Comparison of ENCODE assay signal across 20 cellular contexts in genomic region chr3:64763980-64764379, GRCh38.
"Had no signal": no experiment of that assay in that cellular context is flagged by ENCODE, and none has a peak within 500 bp of the region (broad histone marks: within the 10 kb centered on the region; RNA-seq: fewer than 3 reads in every experiment).

No MANE protein-coding gene starts in this region.

- ATAC-seq: heart left ventricle, left ventricle myocardium superior, right cardiac atrium had no signal

- H3K27me3 Mint-ChIP-seq: activated naive CD8-positive, alpha-beta T cell treated with anti-CD3 and anti-CD28 coated beads, Interleukin-2, amount 10 ng/mL, durations not matched to agents 7 days and 5 days had no signal

- H3K9me3 Mint-ChIP-seq: brain, nephron had no signal

- H3K36me3 Mint-ChIP-seq: activated naive CD8-positive, alpha-beta T cell treated with anti-CD3 and anti-CD28 coated beads, Interleukin-2, amount 10 ng/mL, durations not matched to agents 7 days and 5 days; brain had no signal

- H3K27me3 ChIP-seq: gastrocnemius medialis, heart left ventricle, tibial nerve had no signal

- H3K27ac ChIP-seq: epithelial cell of prostate, heart left ventricle, prostate gland, skin epidermis, tibial nerve had no signal

- H3K27ac Mint-ChIP-seq: activated naive CD8-positive, alpha-beta T cell treated with anti-CD3 and anti-CD28 coated beads, Interleukin-2, amount 10 ng/mL, durations not matched to agents 7 days and 5 days; activated T-helper 1 cell treated with anti-CD3 and anti-CD28 coated beads, Interleukin-12 subunit alpha, Interleukin-12 subunit beta, Interleukin-2, Interleukin-4 antibody, amounts not matched to agents 30 ng/mL and 10 ng/mL and 1 ng/mL, durations not matched to agents 14 hours and 24 hours and 36 hours; nephron had no signal

- DNase-seq: activated CD4-positive, alpha-beta T cell treated with anti-CD3 and anti-CD28 coated beads, Interleukin-2, amount 50 U/mL, for 1 hour; activated CD8-positive, alpha-beta memory T cell treated with anti-CD3 and anti-CD28 coated beads for 24 hours; activated naive CD4-positive, alpha-beta T cell; activated naive CD8-positive, alpha-beta T cell treated with anti-CD3 and anti-CD28 coated beads, Interleukin-2, amount 10 ng/mL, durations not matched to agents 7 days and 5 days; effector memory CD4-positive, alpha-beta T cell; gastrocnemius medialis; heart left ventricle; left ventricle myocardium superior; mesenchymal stem cell; right cardiac atrium; stimulated activated CD4-positive, alpha-beta T cell treated with anti-CD3 and anti-CD28 coated beads, Interleukin-4, amount 100 ng/mL, for 24 hours; stimulated activated naive CD4-positive, alpha-beta T cell treated with Interleukin-2 at 50 U/mL for 16 hours; substantia nigra had no signal

- H3K36me3 ChIP-seq: gastrocnemius medialis, heart left ventricle, prostate gland, tibial nerve had no signal

- H3K4me3 ChIP-seq: gastrocnemius medialis, heart left ventricle, prostate gland, skin epidermis, tibial nerve had no signal

- H3K9me3 ChIP-seq: gastrocnemius medialis, heart left ventricle, prostate gland, tibial nerve had no signal

- H3K4me3 Mint-ChIP-seq: activated naive CD8-positive, alpha-beta T cell treated with anti-CD3 and anti-CD28 coated beads, Interleukin-2, amount 10 ng/mL, durations not matched to agents 7 days and 5 days; activated T-helper 1 cell treated with anti-CD3 and anti-CD28 coated beads, Interleukin-12 subunit alpha, Interleukin-12 subunit beta, Interleukin-2, Interleukin-4 antibody, amounts not matched to agents 30 ng/mL and 10 ng/mL and 1 ng/mL, durations not matched to agents 14 hours and 24 hours and 36 hours; brain; nephron had no signal

- H3K4me1 Mint-ChIP-seq: activated naive CD8-positive, alpha-beta T cell treated with anti-CD3 and anti-CD28 coated beads, Interleukin-2, amount 10 ng/mL, durations not matched to agents 7 days and 5 days had no signal
